8 cellular contexts compared by ENCODE assay signal in the genomic region with DNA sequence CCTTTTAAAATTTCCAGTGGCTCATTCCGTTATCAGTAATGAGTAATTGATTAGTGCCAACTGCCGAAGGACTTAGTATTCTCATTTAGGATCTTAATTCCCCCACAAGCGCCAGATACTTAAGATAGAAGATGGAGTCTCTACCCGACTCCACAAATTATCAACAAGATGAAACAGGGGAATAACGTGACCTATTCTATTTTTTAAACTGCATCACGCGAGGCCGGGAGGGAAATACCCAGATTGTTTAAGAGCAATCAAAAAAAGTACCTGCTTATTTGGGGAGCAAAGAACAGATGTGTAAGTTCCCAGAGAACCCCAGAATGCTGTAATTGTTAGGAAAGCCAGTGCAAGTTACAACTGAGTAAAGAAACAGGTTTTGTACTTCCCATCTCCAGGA. TPM values are rescaled to one million over a fixed set of nuclear protein-coding genes. Genes with fewer than 3 reads are reported as not detected.
DNase-seq lines count a peak whose midpoint lies in the region; ATAC-seq and TF ChIP-seq lines count a peak whose summit lies in the region.

No MANE protein-coding gene starts in this region.

- H3K4me2 ChIP-seq in SK-N-SH = peak overlapping the region; percentile 94

- TF ChIP-seq EP300 in SK-N-SH (IDR thresholded peaks at IDR 0.05; ENCODE audit: borderline replicate concordance in 1 of 2, low read depth in 1 of 2, low read length in 1 of 2) = no peak

- no peaks in the 10 kb centered on the region for H3K9me2 ChIP-seq in SK-N-SH

- WGBS in SK-N-SH (ENCODE audit: low lambda C conversion rate) = 54% methylated on average over 8 of the region's 8 CpGs

- H3K27me3 ChIP-seq in SK-N-SH (ENCODE audit: insufficient read depth) = no peaks in the 10 kb centered on the region

- peaks cover 32% of the 10 kb centered on the region for H3K79me2 ChIP-seq in SK-N-SH (ENCODE audit: insufficient read depth)

- peaks cover 6% of the 10 kb centered on the region for H3F3A ChIP-seq in SK-N-SH (replicated peaks; ENCODE audit: insufficient read depth)

- H3K9ac ChIP-seq in SK-N-SH (peak overlapping the region; percentile 95; the same call in 1 of the 2 replicates), SK-N-MC (ENCODE audit: insufficient read length) (peak overlapping the region; percentile 92)

- H2AFZ ChIP-seq in SK-N-SH (ENCODE audit: low read depth) = peak overlapping the region; percentile 99; the same call in 1 of the 2 replicates

- H3K4me3 ChIP-seq in SK-N-SH (ENCODE audit: low read depth in 2 of 2, low read length in 1 of 2) (peak overlapping the region; percentile 74 to 81), SK-N-MC (peak overlapping the region; percentile 100), fibroblast of villous mesenchyme (ENCODE audit: low read depth, low read length) (peak overlapping the region; percentile 82)

- no peaks in the 10 kb centered on the region for H3K27me3 Mint-ChIP-seq in stimulated activated naive CD8-positive, alpha-beta T cell treated with anti-CD3 and anti-CD28 coated beads, Interleukin-15, amount 100 ng/mL, for 72 hours

- H4K20me1 ChIP-seq in SK-N-SH (ENCODE audit: insufficient read depth) = no peaks in the 10 kb centered on the region

- no peak for TF ChIP-seq CTCF in SK-N-SH (IDR thresholded peaks at IDR 0.05)
- TF ChIP-seq CTCF in fibroblast of villous mesenchyme (IDR thresholded peaks at IDR 0.05; ENCODE audit: insufficient read depth, low read depth, low read length) = no peak

- no peaks in the 10 kb centered on the region for H3K9me3 Mint-ChIP-seq in stimulated activated naive CD8-positive, alpha-beta T cell treated with anti-CD3 and anti-CD28 coated beads, Interleukin-15, amount 100 ng/mL, for 72 hours

- peaks cover 29% of the 10 kb centered on the region for H3K4me1 Mint-ChIP-seq in stimulated activated naive CD8-positive, alpha-beta T cell treated with anti-CD3 and anti-CD28 coated beads, Interleukin-15, amount 100 ng/mL, for 72 hours

- ATAC-seq in SK-N-SH treated with all-trans-retinoic acid at 6 μM for 48 hours = no peak
- ATAC-seq in stimulated activated naive CD8-positive, alpha-beta T cell treated with anti-CD3 and anti-CD28 coated beads, Interleukin-15, amount 100 ng/mL, for 72 hours = no peak
- no peak for ATAC-seq in GM21423 (IDR thresholded peaks at IDR 0.05; ENCODE audit: unreplicated experiment)
- no peak for ATAC-seq in sciatic nerve

- CTCF ChIA-PET in SK-N-SH (lab: Yijun Ruan, JAX) = interaction anchor here (0.7 to 11.4 kb wide), 32 partner anchors 9 to 418 kb away, joined by 3 to 214 read pairs (median 11); partner anchors contain the start of gene MAP7

- no peak for TF ChIP-seq RAD21 in SK-N-SH (IDR thresholded peaks at IDR 0.05; ENCODE audit: low read length)

- H3K36me3 ChIP-seq in SK-N-SH (replicated peaks in 1 of 2; ENCODE audit: control insufficient read depth in 1 of 2, insufficient read depth in 2 of 2, low read length in 1 of 2) = no peaks in the 10 kb centered on the region
- H3K36me3 ChIP-seq in SK-N-MC (ENCODE audit: insufficient read depth, low read length) = peaks cover 4% of the 10 kb centered on the region; the same call in 1 of the 2 replicates

- peak overlapping the region; percentile 70 to 92; a peak in 3 of 4 replicates for H3K27ac ChIP-seq in SK-N-SH (ENCODE audit: low read depth in 2 of 2, low read length in 1 of 2)
- 0 out of 2 replicates have a peak overlapping the region, but pooled peaks have one; percentile 0 for H3K27ac ChIP-seq in SK-N-MC

- DNase-seq in SK-N-SH (no peak), SK-N-MC (ENCODE audit: low read depth, low spot score) (no peak), fibroblast of villous mesenchyme (ENCODE audit: low read depth) (no peak), sciatic nerve (ENCODE audit: low spot score) (no peak), DMS53 treated with DMSO at 0.1 percent for 48 hours (lab: John Stamatoyannopoulos, UW; ENCODE audit: unreplicated experiment) (no peak)
- peak in 1 of 2 donors; percentile 21 for DNase-seq in stimulated activated naive CD8-positive, alpha-beta T cell treated with anti-CD3 and anti-CD28 coated beads, Interleukin-15, amount 100 ng/mL, for 72 hours

- peak overlapping the region; percentile 91 to 94 for H3K4me3 Mint-ChIP-seq in stimulated activated naive CD8-positive, alpha-beta T cell treated with anti-CD3 and anti-CD28 coated beads, Interleukin-15, amount 100 ng/mL, for 72 hours

- peak overlapping the region; percentile 87 to 93 for H3K27ac Mint-ChIP-seq in stimulated activated naive CD8-positive, alpha-beta T cell treated with anti-CD3 and anti-CD28 coated beads, Interleukin-15, amount 100 ng/mL, for 72 hours

- POLR2A ChIA-PET in SK-N-SH (lab: Yijun Ruan, JAX) = interaction anchor here (1.3 to 2.6 kb wide), 4 partner anchors 30 to 187 kb away, joined by 5 to 40 read pairs (median 6); partner anchors contain the start of gene SLC35D3

- H3K4me1 ChIP-seq in SK-N-SH (ENCODE audit: control insufficient read depth in 1 of 2, insufficient read depth in 2 of 2, low read depth in 1 of 2, low read length in 1 of 2) = peaks cover 0 to 6% of the 10 kb centered on the region in 2 experiments; a peak in 2 of 4 replicates

- H3K9me3 ChIP-seq in SK-N-SH (no peaks in the 10 kb centered on the region), SK-N-MC (ENCODE audit: low read depth, low read length) (no peaks in the 10 kb centered on the region)

- intact Hi-C loops in sciatic nerve (cut with DNase I) = loop anchor here (10.0 kb wide), 1 partner anchor 149 kb away; no protein-coding TSS in a partner anchor

TF ChIP-seq in SK-N-SH, 30 proteins besides CTCF, POLR2A, EP300 and RAD21 (continues in another document):
- no peak for TF ChIP-seq POLR2AphosphoS5 (IDR thresholded peaks at IDR 0.05; ENCODE audit: low read depth, low read length)
- TF ChIP-seq SMC3 (IDR thresholded peaks at IDR 0.05; ENCODE audit: low read depth, low read length) = no peak
- no peak for TF ChIP-seq NRF1 (IDR thresholded peaks at IDR 0.05; ENCODE audit: low read depth, low read length)
- TF ChIP-seq GATA2 (CRISPR knock-in tag; IDR thresholded peaks at IDR 0.05) = no peak
- no peak for TF ChIP-seq TEAD4 (IDR thresholded peaks at IDR 0.05; ENCODE audit: borderline replicate concordance, insufficient read depth)
- TF ChIP-seq SIN3A (IDR thresholded peaks at IDR 0.05; ENCODE audit: borderline replicate concordance, low read depth, low read length) = no peak
- TF ChIP-seq TAF1 (IDR thresholded peaks at IDR 0.05; ENCODE audit: borderline replicate concordance, low read depth, low read length) = no peak
- TF ChIP-seq, protein P1, sequence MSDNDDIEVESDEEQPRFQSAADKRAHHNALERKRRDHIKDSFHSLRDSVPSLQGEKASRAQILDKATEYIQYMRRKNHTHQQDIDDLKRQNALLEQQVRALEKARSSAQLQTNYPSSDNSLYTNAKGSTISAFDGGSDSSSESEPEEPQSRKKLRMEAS (IDR thresholded peaks at IDR 0.05; ENCODE audit: low read depth) = no peak
- no peak for TF ChIP-seq RCOR1 (IDR thresholded peaks at IDR 0.05; ENCODE audit: low read length)
- TF ChIP-seq, protein P2, sequence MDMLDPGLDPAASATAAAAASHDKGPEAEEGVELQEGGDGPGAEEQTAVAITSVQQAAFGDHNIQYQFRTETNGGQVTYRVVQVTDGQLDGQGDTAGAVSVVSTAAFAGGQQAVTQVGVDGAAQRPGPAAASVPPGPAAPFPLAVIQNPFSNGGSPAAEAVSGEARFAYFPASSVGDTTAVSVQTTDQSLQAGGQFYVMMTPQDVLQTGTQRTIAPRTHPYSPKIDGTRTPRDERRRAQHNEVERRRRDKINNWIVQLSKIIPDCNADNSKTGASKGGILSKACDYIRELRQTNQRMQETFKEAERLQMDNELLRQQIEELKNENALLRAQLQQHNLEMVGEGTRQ (IDR thresholded peaks at IDR 0.05; ENCODE audit: borderline replicate concordance, low read depth, low read length) = no peak

TF ChIP-seq in SK-N-SH treated with all-trans-retinoic acid at 6 μM for 48 hours, 23 proteins besides CTCF, POLR2A, EP300 and RAD21 (continues in another document):
- TF ChIP-seq GLIS3 (CRISPR knock-in tag; IDR thresholded peaks at IDR 0.05) = no peak
- no peak for TF ChIP-seq TCF4 (CRISPR knock-in tag; IDR thresholded peaks at IDR 0.05; ENCODE audit: borderline replicate concordance)
- TF ChIP-seq ISL1 (CRISPR knock-in tag; IDR thresholded peaks at IDR 0.05) = no peak
- TF ChIP-seq, protein P3, sequence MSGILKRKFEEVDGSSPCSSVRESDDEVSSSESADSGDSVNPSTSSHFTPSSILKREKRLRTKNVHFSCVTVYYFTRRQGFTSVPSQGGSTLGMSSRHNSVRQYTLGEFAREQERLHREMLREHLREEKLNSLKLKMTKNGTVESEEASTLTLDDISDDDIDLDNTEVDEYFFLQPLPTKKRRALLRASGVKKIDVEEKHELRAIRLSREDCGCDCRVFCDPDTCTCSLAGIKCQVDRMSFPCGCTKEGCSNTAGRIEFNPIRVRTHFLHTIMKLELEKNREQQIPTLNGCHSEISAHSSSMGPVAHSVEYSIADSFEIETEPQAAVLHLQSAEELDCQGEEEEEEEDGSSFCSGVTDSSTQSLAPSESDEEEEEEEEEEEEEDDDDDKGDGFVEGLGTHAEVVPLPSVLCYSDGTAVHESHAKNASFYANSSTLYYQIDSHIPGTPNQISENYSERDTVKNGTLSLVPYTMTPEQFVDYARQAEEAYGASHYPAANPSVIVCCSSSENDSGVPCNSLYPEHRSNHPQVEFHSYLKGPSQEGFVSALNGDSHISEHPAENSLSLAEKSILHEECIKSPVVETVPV (CRISPR knock-in tag; IDR thresholded peaks at IDR 0.05) = no peak
- no peak for TF ChIP-seq ZNF8 (CRISPR knock-in tag; IDR thresholded peaks at IDR 0.05)
- no peak for TF ChIP-seq SNAI2 (CRISPR knock-in tag; IDR thresholded peaks at IDR 0.05)
- TF ChIP-seq ZNF70 (CRISPR knock-in tag; IDR thresholded peaks at IDR 0.05) = no peak
- TF ChIP-seq BACH2 (CRISPR knock-in tag; IDR thresholded peaks at IDR 0.05; ENCODE audit: borderline replicate concordance) = no peak
- no peak for TF ChIP-seq PPARA (CRISPR knock-in tag; IDR thresholded peaks at IDR 0.05; ENCODE audit: borderline replicate concordance)
- no peak for TF ChIP-seq RARB (CRISPR knock-in tag; IDR thresholded peaks at IDR 0.05)
- TF ChIP-seq ESRRG (CRISPR knock-in tag; IDR thresholded peaks at IDR 0.05) = no peak

RNA-seq across cellular contexts. Expression of gene MAP3K5, which starts 1.1 kb away (rescaled TPM):
- 1.4 TPM in 2 replicates for polyA plus RNA-seq in SK-N-SH (2012; rRNA removed)
- 1.7 and 1.8 TPM in 2 replicates for polyA plus RNA-seq in SK-N-SH (2012; cell fraction: cytosol; rRNA removed)
- 1.1 and 1.9 TPM in 2 replicates for polyA plus RNA-seq in SK-N-SH (2012; cell fraction: nucleus; rRNA removed)
- 30.6 and 84.6 TPM in 2 replicates for total RNA-seq in fibroblast of villous mesenchyme
- 18.9 TPM for total RNA-seq in sciatic nerve

RNA-seq across cellular contexts. Expression of gene PEX7, which starts 29.0 kb away (rescaled TPM):
- polyA plus RNA-seq in SK-N-SH (2012; rRNA removed) = 10.8 and 13.1 TPM in 2 replicates
- 14.9 and 15.5 TPM in 2 replicates for polyA plus RNA-seq in SK-N-SH (2012; cell fraction: cytosol; rRNA removed)
- 4.2 and 5.7 TPM in 2 replicates for polyA plus RNA-seq in SK-N-SH (2012; cell fraction: nucleus; rRNA removed)
- total RNA-seq in fibroblast of villous mesenchyme (7.4 and 8.6 TPM in 2 replicates), sciatic nerve (5.6 TPM)
